Comparison of ENCODE assay signal across 15 cellular contexts in genomic region chr11:9665749-9666148, GRCh38. TPM values are rescaled to one million over a fixed set of nuclear protein-coding genes. Genes with fewer than 3 reads are reported as not detected.
DNase-seq lines count a peak whose midpoint lies in the region; ATAC-seq, FAIRE-seq and TF ChIP-seq lines count a peak whose summit lies in the region.
"Had no signal": no experiment of that assay in that cellular context is flagged by ENCODE, and none has a peak within 500 bp of the region (broad histone marks: within the 10 kb centered on the region; RNA-seq: fewer than 3 reads in every experiment).

No MANE protein-coding gene starts in this region.

- peak overlapping the region; percentile 97; the same call in 1 of the 2 replicates for H3K4me3 ChIP-seq in HUES6 (ENCODE audit: low read depth, low read length)

- CTCF ChIA-PET in CD4-positive, alpha-beta T cell (lab: Charles Lee): interaction anchor here (0.6 kb wide), 1 partner anchor 9 kb away, joined by 3 read pairs; no protein-coding TSS in a partner anchor

- 0 out of 2 replicates have a peak, but pooled peaks cover 3% of the 10 kb centered on the region for H3K4me1 ChIP-seq in HUES6 (ENCODE audit: control insufficient read depth, insufficient read depth, low read length)
- H3K4me1 ChIP-seq: parathyroid adenoma had no signal

- POLR2A ChIA-PET in CD4-positive, alpha-beta T cell (lab: Charles Lee): no interaction called here

- TF ChIP-seq CTCF in CD4-positive, alpha-beta T cell (IDR thresholded peaks at IDR 0.05): no peak
- TF ChIP-seq CTCF in GM20000 (IDR thresholded peaks at IDR 0.05; ENCODE audit: extremely low read depth, missing control alignments) (no peak), GM10266 (IDR thresholded peaks at IDR 0.05; ENCODE audit: control insufficient read depth, insufficient read depth, low read depth, missing control alignments) (no peak)

- no peak for FAIRE-seq in urothelium cell line (lab: Jason Lieb, UNC)

- peaks cover 10% of the 10 kb centered on the region for H3K27me3 ChIP-seq in CD4-positive, alpha-beta T cell (ENCODE audit: control insufficient read depth, insufficient read depth, low read length)
- H3K27me3 ChIP-seq in HUES6 (ENCODE audit: control insufficient read depth, insufficient read depth, low read length): no peaks in the 10 kb centered on the region
- H3K27me3 ChIP-seq: esophagus muscularis mucosa, tibial nerve had no signal

- H3K9ac ChIP-seq in HUES6 (ENCODE audit: low read length): no peak overlapping the region
- H3K9ac ChIP-seq: parathyroid adenoma had no signal

- no peak for DNase-seq in CD4-positive, alpha-beta T cell
- DNase-seq in central memory CD8-positive, alpha-beta T cell (ENCODE audit: low spot score in 2 of 2): no peak
- DNase-seq in naive B cell (no peak), GM20000 (ENCODE audit: low spot score) (no peak), GM10266 (ENCODE audit: extremely low spot score) (no peak), urothelium cell line (ENCODE audit: low spot score) (no peak)
- DNase-seq: CD8-positive, alpha-beta T cell; NCI-H1105 treated with DMSO at 0.1 percent for 48 hours; NCI-H748 treated with DMSO at 0.1 percent for 48 hours had no signal

- peaks cover 11% of the 10 kb centered on the region for H3K4me1 Mint-ChIP-seq in CD4-positive, alpha-beta T cell (ENCODE audit: low read depth)
- H3K4me1 Mint-ChIP-seq in central memory CD8-positive, alpha-beta T cell: peaks cover 8% of the 10 kb centered on the region
- peaks cover 66 to 81% (median 80%) of the 10 kb centered on the region in 3 donors for H3K4me1 Mint-ChIP-seq in naive B cell

- H3K27me3 Mint-ChIP-seq in CD4-positive, alpha-beta T cell: peaks cover 23% of the 10 kb centered on the region
- peaks cover 19% of the 10 kb centered on the region for H3K27me3 Mint-ChIP-seq in central memory CD8-positive, alpha-beta T cell
- no peaks in the 10 kb centered on the region for H3K27me3 Mint-ChIP-seq in naive B cell

- H3K4me3 Mint-ChIP-seq in CD4-positive, alpha-beta T cell: peak overlapping the region; percentile 57
- peak overlapping the region; percentile 80 for H3K4me3 Mint-ChIP-seq in central memory CD8-positive, alpha-beta T cell
- peak overlapping the region; percentile 88 to 99 (median 94) for H3K4me3 Mint-ChIP-seq in naive B cell

- intact Hi-C loops in CD4-positive, alpha-beta T cell (cut with DNase I, micrococcal nuclease): loop anchor here in 1 of 2 experiments (10.0 kb wide), 1 partner anchor 981 kb away; the partner anchor contains the start of genes RPL27A and TRIM66

- H3K27ac ChIP-seq in CD4-positive, alpha-beta T cell (ENCODE audit: low read depth, low read length): no peak overlapping the region
- H3K27ac ChIP-seq in HUES6 (ENCODE audit: low read depth, low read length): no peak overlapping the region

- 0 out of 2 replicates have a peak, but pooled peaks cover 4% of the 10 kb centered on the region for H3K36me3 ChIP-seq in HUES6 (ENCODE audit: control insufficient read depth, insufficient read depth, low read length)

- no peak overlapping the region for H3K27ac Mint-ChIP-seq in CD4-positive, alpha-beta T cell
- H3K27ac Mint-ChIP-seq in central memory CD8-positive, alpha-beta T cell (ENCODE audit: low read depth): no peak overlapping the region
- H3K27ac Mint-ChIP-seq in naive B cell: peak overlapping the region; percentile 39 to 96 (median 93)
- H3K27ac Mint-ChIP-seq: CD8-positive, alpha-beta T cell had no signal

- peaks cover 12% of the 10 kb centered on the region for H3K9me3 ChIP-seq in CD4-positive, alpha-beta T cell (ENCODE audit: control insufficient read depth, low read length)
- peaks cover 2% of the 10 kb centered on the region; the same call in 1 of the 2 replicates for H3K9me3 ChIP-seq in HUES6 (ENCODE audit: control insufficient read depth, insufficient read depth, low read depth, low read length)

- peaks cover 3% of the 10 kb centered on the region for H3K9me3 Mint-ChIP-seq in CD4-positive, alpha-beta T cell
- peaks cover 5% of the 10 kb centered on the region for H3K9me3 Mint-ChIP-seq in central memory CD8-positive, alpha-beta T cell
- peaks cover 0 to 12% (median 12%) of the 10 kb centered on the region in 7 donors for H3K9me3 Mint-ChIP-seq in naive B cell

- no peak for ATAC-seq in CD4-positive, alpha-beta T cell (ENCODE audit: poor library complexity)
- ATAC-seq in central memory CD8-positive, alpha-beta T cell (replicated peaks; ENCODE audit: extremely low read depth, poor library complexity, severe bottlenecking): no peak
- ATAC-seq in naive B cell (ENCODE audit: low read depth in 2 of 2): no peak
- ATAC-seq in HG03025 (IDR thresholded peaks at IDR 0.05; ENCODE audit: low FRiP score, unreplicated experiment): no peak
- ATAC-seq: CD8-positive, alpha-beta T cell; SK-N-SH treated with all-trans-retinoic acid at 6 μM for 48 hours had no signal

- peaks cover 7% of the 10 kb centered on the region for H3K36me3 Mint-ChIP-seq in CD4-positive, alpha-beta T cell (ENCODE audit: low read depth)
- H3K36me3 Mint-ChIP-seq in central memory CD8-positive, alpha-beta T cell (ENCODE audit: insufficient read depth): peaks cover 7% of the 10 kb centered on the region
- H3K36me3 Mint-ChIP-seq in naive B cell: peaks cover 28 to 41% of the 10 kb centered on the region in 2 donors
- H3K36me3 Mint-ChIP-seq: CD8-positive, alpha-beta T cell had no signal

RNA-seq across cellular contexts. Expression of gene SWAP70, which starts 1.9 kb away (rescaled TPM):
- 1 to 10 TPM; 4.0 to 4.1 TPM for total RNA-seq in CD4-positive, alpha-beta T cell
- polyA plus RNA-seq in naive B cell (ENCODE audit: low read depth in 6 of 6): 100 to 1,000 TPM; 239 to 378 (median 304) TPM

Comparison
In these comparisons a context has a peak if more than half of its experiments do, and no peak if none do; other contexts are left out.
1. H3K27ac Mint-ChIP-seq: peak in naive B cell (6 of 6); none in CD4-positive, alpha-beta T cell (single experiment) and central memory CD8-positive, alpha-beta T cell (single experiment).
2. Peak in every context shown above with its lines, with median percentiles within 50 percentile points of each other: H3K4me3 Mint-ChIP-seq.